Comparison of ENCODE assay signal across 16 cellular contexts in the genomic region with DNA sequence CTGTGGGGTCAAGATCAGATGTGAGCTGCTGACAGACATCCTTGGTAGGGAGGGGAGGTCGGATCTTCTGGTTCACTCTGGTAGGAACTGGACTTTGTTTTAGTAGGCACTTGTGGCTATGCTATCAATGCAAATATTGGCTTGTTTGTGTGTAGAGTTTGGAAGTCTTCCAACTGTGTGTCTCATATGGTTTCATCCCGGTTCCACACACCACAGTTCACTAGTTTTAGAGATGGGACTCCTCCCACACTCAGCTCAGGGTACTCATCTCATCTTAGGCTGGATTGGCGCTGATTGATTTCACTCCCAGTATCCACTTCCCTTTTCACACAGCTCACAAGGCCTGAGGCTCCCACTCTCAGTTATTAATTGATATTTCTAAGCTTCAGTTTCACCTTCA.
DNase-seq lines count a peak whose midpoint lies in the region; ATAC-seq and TF ChIP-seq lines count a peak whose summit lies in the region.
"Had no signal": no experiment of that assay in that cellular context is flagged by ENCODE, and none has a peak within 500 bp of the region (broad histone marks: within the 10 kb centered on the region; RNA-seq: fewer than 3 reads in every experiment).

No MANE protein-coding gene starts in this region.

- H3K36me3 Mint-ChIP-seq in CD8-positive, alpha-beta memory T cell, result no peaks in the 10 kb centered on the region

- H3K4me3 Mint-ChIP-seq in CD8-positive, alpha-beta memory T cell, result no peak overlapping the region
- H3K4me3 Mint-ChIP-seq: activated B cell treated with CpG ODN at 0.5 μM for 24 hours, neural crest cell had no signal

- H3K4me1 Mint-ChIP-seq in CD8-positive, alpha-beta memory T cell, result no peaks in the 10 kb centered on the region
- H3K4me1 Mint-ChIP-seq: activated B cell treated with CpG ODN at 0.5 μM for 24 hours had no signal

- ATAC-seq in GM19468 (IDR thresholded peaks at IDR 0.05; ENCODE audit: extremely low read depth, unreplicated experiment) (peak; percentile 70), HG03159 (IDR thresholded peaks at IDR 0.05; ENCODE audit: unreplicated experiment) (peak; percentile 98), GM21526 (IDR thresholded peaks at IDR 0.05; ENCODE audit: low FRiP score, unreplicated experiment) (no peak)

- H3K27ac ChIP-seq in CD8-positive, alpha-beta memory T cell (ENCODE audit: low read depth, low read length), result no peak overlapping the region

- H3K9me3 Mint-ChIP-seq in CD8-positive, alpha-beta memory T cell, result peaks cover 13 to 20% (median 14%) of the 10 kb centered on the region in 5 donors

- POLR2A ChIA-PET in CD8-positive, alpha-beta memory T cell (lab: Charles Lee), result no interaction called here

- no peaks in the 10 kb centered on the region for H3K36me3 ChIP-seq in CD8-positive, alpha-beta memory T cell (ENCODE audit: insufficient read depth, low read length)
- H3K36me3 ChIP-seq: BE2C had no signal

- H3K4me1 ChIP-seq in CD8-positive, alpha-beta memory T cell (ENCODE audit: insufficient read depth, low read length), result no peaks in the 10 kb centered on the region
- H3K4me1 ChIP-seq: BE2C had no signal

- CTCF ChIA-PET in CD8-positive, alpha-beta memory T cell (lab: Charles Lee), result no interaction called here

- peaks cover 5 to 17% of the 10 kb centered on the region in 2 donors for H3K27me3 Mint-ChIP-seq in CD8-positive, alpha-beta memory T cell
- H3K27me3 Mint-ChIP-seq: activated B cell treated with CpG ODN at 0.5 μM for 24 hours had no signal

- no peaks in the 10 kb centered on the region for H3K9me3 ChIP-seq in CD8-positive, alpha-beta memory T cell (ENCODE audit: low read length)

- no peak overlapping the region for H3K27ac Mint-ChIP-seq in CD8-positive, alpha-beta memory T cell
- H3K27ac Mint-ChIP-seq: activated B cell treated with CpG ODN at 0.5 μM for 24 hours had no signal

- H3K27me3 ChIP-seq in CD8-positive, alpha-beta memory T cell (ENCODE audit: insufficient read depth, low read length, poor library complexity, severe bottlenecking), result no peaks in the 10 kb centered on the region
- H3K27me3 ChIP-seq: BE2C had no signal

- peak; percentile 85 for DNase-seq in GM12865 (ENCODE audit: low read depth)
- DNase-seq in brain pericyte (ENCODE audit: low read depth, low spot score), result peak; percentile 27
- no peak for DNase-seq in CD8-positive, alpha-beta memory T cell
- DNase-seq in occipital lobe (lab: John Stamatoyannopoulos, UW), result no peak
- no peak for DNase-seq in NCI-H128 (lab: John Stamatoyannopoulos, UW; ENCODE audit: unreplicated experiment)
- DNase-seq: activated B cell treated with CpG ODN at 0.5 μM for 24 hours; activated gamma-delta T cell treated with Interleukin-2 at 50 U/mL for 16 hours; BE2C; effector CD4-positive, alpha-beta T cell; OCI-M1; stimulated activated CD4-positive, alpha-beta T cell treated with anti-CD3 and anti-CD28 coated beads, Interleukin-1b, Interleukin-23, amount 100 ng/mL, for 48 hours; substantia nigra had no signal

- no peak overlapping the region for H3K4me3 ChIP-seq in GM12865 (ENCODE audit: low read depth, low read length)
- no peak overlapping the region for H3K4me3 ChIP-seq in CD8-positive, alpha-beta memory T cell (ENCODE audit: low read length)

- no peak for TF ChIP-seq CTCF in GM12865 (IDR thresholded peaks at IDR 0.05; ENCODE audit: insufficient read depth, low read depth, low read length, missing control alignments)

Comparison
In these comparisons a context has a peak if more than half of its experiments do, and no peak if none do; other contexts are left out.
1. DNase-seq: peak in GM12865 (single experiment) and brain pericyte (single experiment); none in CD8-positive, alpha-beta memory T cell (0 of 5), occipital lobe (single experiment) and NCI-H128 (single experiment).